In genomic region chr7:142782922-142783900, GRCh38 we compare ENCODE assay signal across 9 cellular contexts. TPM values are rescaled to one million over a fixed set of nuclear protein-coding genes. Genes with fewer than 3 reads are reported as not detected.
DNase-seq lines count a peak whose midpoint lies in the region; ATAC-seq, FAIRE-seq and TF ChIP-seq lines count a peak whose summit lies in the region.
"Had no signal": no experiment of that assay in that cellular context is flagged by ENCODE, and none has a peak within 500 bp of the region (broad histone marks: within the 10 kb centered on the region; RNA-seq: fewer than 3 reads in every experiment).

No MANE protein-coding gene starts in this region.

- peaks cover 8% of the 10 kb centered on the region for H3K36me3 ChIP-seq in thymus (ENCODE audit: control insufficient read depth, insufficient read depth)

- H3K14ac ChIP-seq in H9 (ENCODE audit: insufficient read depth, low read length) = no peak overlapping the region

- H3K4ac ChIP-seq in H9 (ENCODE audit: low read depth, low read length) = no peak overlapping the region

- H3K9ac ChIP-seq in H9 (ENCODE audit: extremely low read depth, insufficient read length, low read length) = no peak overlapping the region

- no peaks in the 10 kb centered on the region for H3K79me2 ChIP-seq in H9 (ENCODE audit: insufficient read depth, low read length)

- H4K20me1 ChIP-seq in H9 (ENCODE audit: control insufficient read depth, insufficient read depth, insufficient read length) = no peaks in the 10 kb centered on the region

- no peaks in the 10 kb centered on the region for H3K27me3 ChIP-seq in H9 (ENCODE audit: insufficient read depth, low read length)
- H3K27me3 ChIP-seq in thymus (ENCODE audit: control insufficient read depth, insufficient read depth) = no peaks in the 10 kb centered on the region

- H2BK5ac ChIP-seq in H9 (ENCODE audit: insufficient read length, low read length) = no peak overlapping the region

- no CpG with 5 or more reads among the region's 32 CpGs for WGBS in H9 (ENCODE audit: extremely low coverage, insufficient read length, low lambda C conversion rate)
- 21% methylated on average over 32 of the region's 32 CpGs for WGBS in thymus

- no peak overlapping the region for H4K91ac ChIP-seq in H9 (ENCODE audit: insufficient read length, low read depth, low read length)

- H3K27ac Mint-ChIP-seq in H9 = peak overlapping the region in 1 of 3 experiments; percentile 69; a peak in 3 of 7 replicates
- H3K27ac Mint-ChIP-seq in activated T-helper 17 cell treated with anti-CD3 and anti-CD28 coated beads, Interleukin-2, amount 50 U/mL, for 72 hours = peak overlapping the region; percentile 84
- H3K27ac Mint-ChIP-seq in natural killer cell treated with Interleukin-12 subunit alpha and Interleukin-12 subunit beta and Interleukin-15 and Interleukin-18, amount 100 ng/mL, for 72 hours = peak overlapping the region; percentile 94 to 97

- H3K56ac ChIP-seq in H9 (ENCODE audit: insufficient read length, low read depth, low read length) = no peak overlapping the region

- no peak overlapping the region for H2BK12ac ChIP-seq in H9 (ENCODE audit: insufficient read length, low read depth, low read length)

- H2BK120ac ChIP-seq in H9 (ENCODE audit: low read depth, low read length, poor library complexity, severe bottlenecking) = no peak overlapping the region

- H4K8ac ChIP-seq in H9 (replicated peaks; ENCODE audit: insufficient read length, low read depth, low read length) = no peak overlapping the region

- H2BK15ac ChIP-seq in H9 (ENCODE audit: low read depth, low read length) = no peak overlapping the region

- no peak overlapping the region for H2BK20ac ChIP-seq in H9 (ENCODE audit: low read depth, low read length, poor library complexity, severe bottlenecking)

- peaks cover 5 to 11% of the 10 kb centered on the region in 2 experiments for H3K4me1 Mint-ChIP-seq in H9
- no peaks in the 10 kb centered on the region for H3K4me1 Mint-ChIP-seq in activated T-helper 17 cell treated with anti-CD3 and anti-CD28 coated beads, Interleukin-2, amount 50 U/mL, for 72 hours
- H3K4me1 Mint-ChIP-seq in natural killer cell treated with Interleukin-12 subunit alpha and Interleukin-12 subunit beta and Interleukin-15 and Interleukin-18, amount 100 ng/mL, for 72 hours (ENCODE audit: low read depth in 2 of 2) = peaks cover 47 to 57% of the 10 kb centered on the region in 2 donors

- H3K9me3 ChIP-seq in H9 (ENCODE audit: control insufficient read depth, low read depth, low read length) (no peaks in the 10 kb centered on the region), thymus (ENCODE audit: control insufficient read depth) (no peaks in the 10 kb centered on the region)

- no peak overlapping the region for H3T11ph ChIP-seq in H9 (ENCODE audit: low read length)

- H3K27ac ChIP-seq in H9 (ENCODE audit: insufficient read length, low read depth, low read length) = no peak overlapping the region
- peak overlapping the region; percentile 42 for H3K27ac ChIP-seq in thymus (ENCODE audit: low read depth)

- no peaks in the 10 kb centered on the region for H3K23me2 ChIP-seq in H9 (ENCODE audit: insufficient read length, low read depth, low read length, poor library complexity, severe bottlenecking)

- H4K5ac ChIP-seq in H9 (ENCODE audit: insufficient read length, low read depth, low read length) = no peak overlapping the region

- no peak overlapping the region for H3K18ac ChIP-seq in H9 (ENCODE audit: insufficient read length, low read depth, low read length)

- no peak for FAIRE-seq in RCC 7860 (lab: Jason Lieb, UNC)

- H3K79me1 ChIP-seq in H9 (ENCODE audit: insufficient read depth, low read depth, low read length, poor library complexity, severe bottlenecking) = no peaks in the 10 kb centered on the region

- H3K4me3 ChIP-seq in fibroblast of pulmonary artery (replicated peaks; ENCODE audit: low read depth, low read length) (peak overlapping the region; percentile 49), thymus (ENCODE audit: low read length) (peak overlapping the region; percentile 42)

- H3K23ac ChIP-seq in H9 (ENCODE audit: insufficient read length, low read depth, low read length) = no peak overlapping the region

- H3K4me2 ChIP-seq in H9 (ENCODE audit: insufficient read depth, insufficient read length, low read length) = peak overlapping the region; percentile 51

- H3K36me3 Mint-ChIP-seq in H9 (ENCODE audit: insufficient read depth in 1 of 3, low read depth in 3 of 3) = no peaks in the 10 kb centered on the region; a peak in 1 of 7 replicates
- H3K36me3 Mint-ChIP-seq in activated T-helper 17 cell treated with anti-CD3 and anti-CD28 coated beads, Interleukin-2, amount 50 U/mL, for 72 hours (ENCODE audit: low read depth) = peaks cover 25% of the 10 kb centered on the region
- no peaks in the 10 kb centered on the region for H3K36me3 Mint-ChIP-seq in natural killer cell treated with Interleukin-12 subunit alpha and Interleukin-12 subunit beta and Interleukin-15 and Interleukin-18, amount 100 ng/mL, for 72 hours

- DNase-seq in GM03348 (ENCODE audit: low spot score) = peak; percentile 91
- peak; percentile 90 for DNase-seq in H9
- DNase-seq in LHCN-M2 (ENCODE audit: low read depth) = peak; percentile 92
- DNase-seq in RCC 7860 (ENCODE audit: low spot score) = peak; percentile 80
- DNase-seq in fibroblast of pulmonary artery (ENCODE audit: low read depth) = peak; percentile 94
- DNase-seq in natural killer cell treated with Interleukin-12 subunit alpha and Interleukin-12 subunit beta and Interleukin-15 and Interleukin-18, amount 100 ng/mL, for 72 hours (ENCODE audit: low spot score) = peak; percentile 88

- no peaks in the 10 kb centered on the region for H3K9me3 Mint-ChIP-seq in H9
- H3K9me3 Mint-ChIP-seq in activated T-helper 17 cell treated with anti-CD3 and anti-CD28 coated beads, Interleukin-2, amount 50 U/mL, for 72 hours = no peaks in the 10 kb centered on the region
- no peaks in the 10 kb centered on the region for H3K9me3 Mint-ChIP-seq in natural killer cell treated with Interleukin-12 subunit alpha and Interleukin-12 subunit beta and Interleukin-15 and Interleukin-18, amount 100 ng/mL, for 72 hours

- H2AFZ ChIP-seq in H9 (ENCODE audit: low read length) = no peak overlapping the region

- H3K4me1 ChIP-seq in H9 (ENCODE audit: insufficient read depth, low read length) (no peaks in the 10 kb centered on the region), thymus (ENCODE audit: control insufficient read depth, insufficient read depth, low read length) (no peaks in the 10 kb centered on the region)

- TF ChIP-seq CTCF in H9 (conservative IDR thresholded peaks at IDR 0.05) (peak; percentile 93), fibroblast of pulmonary artery (IDR thresholded peaks at IDR 0.05; ENCODE audit: low read length, missing control alignments) (peak; percentile 95)

- no peak overlapping the region for H2AK5ac ChIP-seq in H9 (ENCODE audit: insufficient read length, low read length)

- peaks cover 15% of the 10 kb centered on the region for H3K27me3 Mint-ChIP-seq in H9 (ENCODE audit: low read depth)
- H3K27me3 Mint-ChIP-seq in activated T-helper 17 cell treated with anti-CD3 and anti-CD28 coated beads, Interleukin-2, amount 50 U/mL, for 72 hours = no peaks in the 10 kb centered on the region
- no peaks in the 10 kb centered on the region for H3K27me3 Mint-ChIP-seq in natural killer cell treated with Interleukin-12 subunit alpha and Interleukin-12 subunit beta and Interleukin-15 and Interleukin-18, amount 100 ng/mL, for 72 hours

- peak overlapping the region; percentile 59 to 71 for H3K4me3 Mint-ChIP-seq in H9
- H3K4me3 Mint-ChIP-seq in activated T-helper 17 cell treated with anti-CD3 and anti-CD28 coated beads, Interleukin-2, amount 50 U/mL, for 72 hours = peak overlapping the region; percentile 81
- H3K4me3 Mint-ChIP-seq in natural killer cell treated with Interleukin-12 subunit alpha and Interleukin-12 subunit beta and Interleukin-15 and Interleukin-18, amount 100 ng/mL, for 72 hours = peak overlapping the region; percentile 87

- ATAC-seq in activated T-helper 17 cell treated with anti-CD3 and anti-CD28 coated beads, Interleukin-2, amount 50 U/mL, for 72 hours (replicated peaks) = peak; percentile 50
- ATAC-seq in natural killer cell treated with Interleukin-12 subunit alpha and Interleukin-12 subunit beta and Interleukin-15 and Interleukin-18, amount 100 ng/mL, for 72 hours = peak; percentile 81 to 90

RNA-seq across cellular contexts. Expression of gene PRSS2, which starts 12.4 kb away (rescaled TPM):
- total RNA-seq in H9 (2021) (not detected in 2 replicates), LHCN-M2 (2014; rRNA removed) (not detected in 2 replicates)
- polyA plus RNA-seq in LHCN-M2 (2012) = not detected
- total RNA-seq in activated T-helper 17 cell treated with anti-CD3 and anti-CD28 coated beads, Interleukin-2, amount 50 U/mL, for 72 hours = not detected
- total RNA-seq in natural killer cell treated with Interleukin-12 subunit alpha and Interleukin-12 subunit beta and Interleukin-15 and Interleukin-18, amount 100 ng/mL, for 72 hours = under 1 TPM in 1 of 2 donors, not detected in 1; 0.76 TPM
- polyA plus RNA-seq in thymus = 23.1 TPM
- total RNA-seq: urinary bladder had no signal

RNA-seq across cellular contexts. Expression of gene PRSS1, which starts 33.9 kb away (rescaled TPM):
- not detected in 2 replicates for total RNA-seq in H9 (2021)
- not detected in 2 replicates for total RNA-seq in LHCN-M2 (2014; rRNA removed)
- polyA plus RNA-seq in LHCN-M2 (2012) = not detected
- total RNA-seq in activated T-helper 17 cell treated with anti-CD3 and anti-CD28 coated beads, Interleukin-2, amount 50 U/mL, for 72 hours = not detected
- total RNA-seq in natural killer cell treated with Interleukin-12 subunit alpha and Interleukin-12 subunit beta and Interleukin-15 and Interleukin-18, amount 100 ng/mL, for 72 hours = not detected
- 4.5 TPM for polyA plus RNA-seq in thymus
- total RNA-seq: urinary bladder had no signal
